1 cellular context compared by ENCODE assay signal in genomic region chr10:123614888-123615287, GRCh38.
TF ChIP-seq lines count a peak whose summit lies in the region.

No MANE protein-coding gene starts in this region.

TF ChIP-seq in HepG2, 621 proteins besides CTCF, POLR2A, EP300 and RAD21 (continued from another document and continues in another):
- TF ChIP-seq, protein P1, sequence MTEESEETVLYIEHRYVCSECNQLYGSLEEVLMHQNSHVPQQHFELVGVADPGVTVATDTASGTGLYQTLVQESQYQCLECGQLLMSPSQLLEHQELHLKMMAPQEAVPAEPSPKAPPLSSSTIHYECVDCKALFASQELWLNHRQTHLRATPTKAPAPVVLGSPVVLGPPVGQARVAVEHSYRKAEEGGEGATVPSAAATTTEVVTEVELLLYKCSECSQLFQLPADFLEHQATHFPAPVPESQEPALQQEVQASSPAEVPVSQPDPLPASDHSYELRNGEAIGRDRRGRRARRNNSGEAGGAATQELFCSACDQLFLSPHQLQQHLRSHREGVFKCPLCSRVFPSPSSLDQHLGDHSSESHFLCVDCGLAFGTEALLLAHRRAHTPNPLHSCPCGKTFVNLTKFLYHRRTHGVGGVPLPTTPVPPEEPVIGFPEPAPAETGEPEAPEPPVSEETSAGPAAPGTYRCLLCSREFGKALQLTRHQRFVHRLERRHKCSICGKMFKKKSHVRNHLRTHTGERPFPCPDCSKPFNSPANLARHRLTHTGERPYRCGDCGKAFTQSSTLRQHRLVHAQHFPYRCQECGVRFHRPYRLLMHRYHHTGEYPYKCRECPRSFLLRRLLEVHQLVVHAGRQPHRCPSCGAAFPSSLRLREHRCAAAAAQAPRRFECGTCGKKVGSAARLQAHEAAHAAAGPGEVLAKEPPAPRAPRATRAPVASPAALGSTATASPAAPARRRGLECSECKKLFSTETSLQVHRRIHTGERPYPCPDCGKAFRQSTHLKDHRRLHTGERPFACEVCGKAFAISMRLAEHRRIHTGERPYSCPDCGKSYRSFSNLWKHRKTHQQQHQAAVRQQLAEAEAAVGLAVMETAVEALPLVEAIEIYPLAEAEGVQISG (CRISPR knock-in tag; IDR thresholded peaks at IDR 0.05), result peak; percentile 72
- TF ChIP-seq MYNN (CRISPR knock-in tag; IDR thresholded peaks at IDR 0.05; ENCODE audit: low read depth), result peak; percentile 46; the same call in 1 of the 2 replicates
- TF ChIP-seq KDM5A (IDR thresholded peaks at IDR 0.05; ENCODE audit: borderline replicate concordance, low read length), result no peak
- TF ChIP-seq ZNF615 (CRISPR knock-in tag; IDR thresholded peaks at IDR 0.05; ENCODE audit: borderline replicate concordance), result no peak
- TF ChIP-seq MLLT10 (CRISPR knock-in tag; IDR thresholded peaks at IDR 0.05), result no peak
- peak; percentile 95 for TF ChIP-seq AKNA (CRISPR knock-in tag; IDR thresholded peaks at IDR 0.05; ENCODE audit: borderline replicate concordance)
- TF ChIP-seq ZNF263 (CRISPR knock-in tag; IDR thresholded peaks at IDR 0.05), result 0 out of 2 replicates have a peak, but pooled peaks have one; percentile 56
- peak; percentile 11; the same call in 1 of the 2 replicates for TF ChIP-seq GABPB1 (CRISPR knock-in tag; IDR thresholded peaks at IDR 0.05)
- TF ChIP-seq ZSCAN20 (CRISPR knock-in tag; IDR thresholded peaks at IDR 0.05; ENCODE audit: borderline replicate concordance), result peak; percentile 79
- TF ChIP-seq RBAK (CRISPR knock-in tag; IDR thresholded peaks at IDR 0.05), result no peak
- TF ChIP-seq ZNF563 (CRISPR knock-in tag; IDR thresholded peaks at IDR 0.05), result peak; percentile 59; the same call in 1 of the 2 replicates
- TF ChIP-seq AHR (CRISPR knock-in tag; IDR thresholded peaks at IDR 0.05), result peak; percentile 77; the same call in 1 of the 2 replicates
- TF ChIP-seq ERF (CRISPR knock-in tag; IDR thresholded peaks at IDR 0.05), result peak; percentile 87
- no peak for TF ChIP-seq ZFP36L2 (CRISPR knock-in tag; IDR thresholded peaks at IDR 0.05)
- 0 out of 2 replicates have a peak, but pooled peaks have one; percentile 50 for TF ChIP-seq SMYD3 (CRISPR knock-in tag; IDR thresholded peaks at IDR 0.05)
- TF ChIP-seq ZNF138 (CRISPR knock-in tag; IDR thresholded peaks at IDR 0.05; ENCODE audit: low read depth), result peak; percentile 79; the same call in 1 of the 2 replicates
- TF ChIP-seq JUNB (CRISPR knock-in tag; IDR thresholded peaks at IDR 0.05; ENCODE audit: borderline replicate concordance), result peak; percentile 78
- TF ChIP-seq, protein P2, sequence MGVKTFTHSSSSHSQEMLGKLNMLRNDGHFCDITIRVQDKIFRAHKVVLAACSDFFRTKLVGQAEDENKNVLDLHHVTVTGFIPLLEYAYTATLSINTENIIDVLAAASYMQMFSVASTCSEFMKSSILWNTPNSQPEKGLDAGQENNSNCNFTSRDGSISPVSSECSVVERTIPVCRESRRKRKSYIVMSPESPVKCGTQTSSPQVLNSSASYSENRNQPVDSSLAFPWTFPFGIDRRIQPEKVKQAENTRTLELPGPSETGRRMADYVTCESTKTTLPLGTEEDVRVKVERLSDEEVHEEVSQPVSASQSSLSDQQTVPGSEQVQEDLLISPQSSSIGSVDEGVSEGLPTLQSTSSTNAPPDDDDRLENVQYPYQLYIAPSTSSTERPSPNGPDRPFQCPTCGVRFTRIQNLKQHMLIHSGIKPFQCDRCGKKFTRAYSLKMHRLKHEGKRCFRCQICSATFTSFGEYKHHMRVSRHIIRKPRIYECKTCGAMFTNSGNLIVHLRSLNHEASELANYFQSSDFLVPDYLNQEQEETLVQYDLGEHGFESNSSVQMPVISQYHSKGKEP (CRISPR knock-in tag; IDR thresholded peaks at IDR 0.05), result peak; percentile 94; the same call in 1 of the 2 replicates
- no peak for TF ChIP-seq DRAP1 (CRISPR knock-in tag; IDR thresholded peaks at IDR 0.05)
- TF ChIP-seq ZNF598 (CRISPR knock-in tag; IDR thresholded peaks at IDR 0.05; ENCODE audit: borderline replicate concordance), result no peak
- TF ChIP-seq ZBTB10 (CRISPR knock-in tag; IDR thresholded peaks at IDR 0.05; ENCODE audit: borderline replicate concordance), result peak; percentile 68; the same call in 1 of the 2 replicates
- peak; percentile 84 for TF ChIP-seq ZNF331 (CRISPR knock-in tag; IDR thresholded peaks at IDR 0.05)
- TF ChIP-seq U2AF1 (optimal IDR thresholded peaks at IDR 0.05; ENCODE audit: low read depth, low read length), result no peak
- no peak for TF ChIP-seq ZNF878 (CRISPR knock-in tag; IDR thresholded peaks at IDR 0.05)
- TF ChIP-seq SP140L (CRISPR knock-in tag; IDR thresholded peaks at IDR 0.05; ENCODE audit: borderline replicate concordance), result peak; percentile 89; the same call in 1 of the 2 replicates
- TF ChIP-seq SMAD9 (CRISPR knock-in tag; IDR thresholded peaks at IDR 0.05), result no peak
- TF ChIP-seq KMT2A (CRISPR knock-in tag; IDR thresholded peaks at IDR 0.05), result no peak
- TF ChIP-seq MED1 (CRISPR knock-in tag; IDR thresholded peaks at IDR 0.05), result peak; percentile 62
- TF ChIP-seq ZNF446 (CRISPR knock-in tag; IDR thresholded peaks at IDR 0.05), result peak; percentile 89; the same call in 1 of the 2 replicates
- TF ChIP-seq ATF2 (CRISPR knock-in tag; IDR thresholded peaks at IDR 0.05), result peak; percentile 53; the same call in 1 of the 2 replicates
- peak; percentile 95 for TF ChIP-seq ZSCAN12 (CRISPR knock-in tag; IDR thresholded peaks at IDR 0.05)
- TF ChIP-seq, protein P3, sequence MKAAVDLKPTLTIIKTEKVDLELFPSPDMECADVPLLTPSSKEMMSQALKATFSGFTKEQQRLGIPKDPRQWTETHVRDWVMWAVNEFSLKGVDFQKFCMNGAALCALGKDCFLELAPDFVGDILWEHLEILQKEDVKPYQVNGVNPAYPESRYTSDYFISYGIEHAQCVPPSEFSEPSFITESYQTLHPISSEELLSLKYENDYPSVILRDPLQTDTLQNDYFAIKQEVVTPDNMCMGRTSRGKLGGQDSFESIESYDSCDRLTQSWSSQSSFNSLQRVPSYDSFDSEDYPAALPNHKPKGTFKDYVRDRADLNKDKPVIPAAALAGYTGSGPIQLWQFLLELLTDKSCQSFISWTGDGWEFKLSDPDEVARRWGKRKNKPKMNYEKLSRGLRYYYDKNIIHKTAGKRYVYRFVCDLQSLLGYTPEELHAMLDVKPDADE (CRISPR knock-in tag; IDR thresholded peaks at IDR 0.05), result 0 out of 2 replicates have a peak, but pooled peaks have one; percentile 60
- TF ChIP-seq ELF3 (CRISPR knock-in tag; IDR thresholded peaks at IDR 0.05), result peak; percentile 45; the same call in 1 of the 2 replicates
- no peak for TF ChIP-seq CREB1 (IDR thresholded peaks at IDR 0.05)
- no peak for TF ChIP-seq CREB1 (CRISPR knock-in tag; IDR thresholded peaks at IDR 0.05)
- peak; percentile 93 for TF ChIP-seq ZNF781 (CRISPR knock-in tag; IDR thresholded peaks at IDR 0.05; ENCODE audit: borderline replicate concordance, not compliant biosample characterization)
- TF ChIP-seq SRF (IDR thresholded peaks at IDR 0.05; ENCODE audit: low read depth, low read length), result no peak
- TF ChIP-seq PITX1 (CRISPR knock-in tag; IDR thresholded peaks at IDR 0.05), result 0 out of 2 replicates have a peak, but pooled peaks have one; percentile 54
- peak; percentile 75; the same call in 1 of the 2 replicates for TF ChIP-seq IRF9 (CRISPR knock-in tag; IDR thresholded peaks at IDR 0.05; ENCODE audit: borderline replicate concordance)
- TF ChIP-seq ZNF557 (CRISPR knock-in tag; IDR thresholded peaks at IDR 0.05), result peak; percentile 92; the same call in 1 of the 2 replicates
- TF ChIP-seq ZBTB8A (CRISPR knock-in tag; IDR thresholded peaks at IDR 0.05; ENCODE audit: borderline replicate concordance, low read depth), result no peak
- no peak for TF ChIP-seq ZNF710 (CRISPR knock-in tag; IDR thresholded peaks at IDR 0.05; ENCODE audit: borderline replicate concordance)
- no peak for TF ChIP-seq TRIM24 (CRISPR knock-in tag; IDR thresholded peaks at IDR 0.05)
